1 cellular context compared by ENCODE assay signal in the genomic region with DNA sequence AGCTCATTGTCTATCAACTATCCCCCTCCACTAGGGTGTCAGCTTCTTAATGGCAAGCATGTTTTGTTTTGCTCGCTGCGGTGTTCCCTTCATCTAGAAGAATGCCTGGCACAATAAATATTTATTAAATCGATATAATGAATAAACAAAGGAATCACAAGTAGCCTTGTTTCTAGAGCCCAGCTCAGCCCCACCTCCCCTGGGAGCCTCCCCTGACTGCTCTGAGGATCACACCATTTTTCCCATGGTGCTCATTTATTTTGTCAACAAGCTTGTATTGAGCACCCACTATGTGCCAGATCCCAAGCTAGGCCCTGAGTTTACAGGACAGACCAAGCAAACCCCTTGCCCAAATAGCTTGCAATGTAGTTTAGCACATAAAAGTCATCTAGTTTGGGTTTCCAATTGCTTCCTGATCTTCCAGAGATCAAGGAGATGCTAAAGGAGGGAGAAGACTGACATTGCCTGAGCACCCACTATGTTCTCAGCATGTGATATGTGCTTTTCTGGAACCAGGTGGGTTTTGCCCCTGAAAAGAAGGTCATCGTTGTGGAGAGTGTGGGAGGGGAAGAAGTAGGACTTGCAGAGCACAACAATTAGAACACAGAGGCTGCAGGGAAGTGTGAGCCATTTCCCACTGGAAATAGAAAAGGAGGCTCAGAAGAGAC.
A peak's percentile ranks its signal among the peaks of the same experiment; 100 is the strongest.
TF ChIP-seq lines count a peak whose summit lies in the region.

No MANE protein-coding gene starts in this region.

TF ChIP-seq in HepG2, 621 proteins besides CTCF, POLR2A, EP300 and RAD21 (continued from another document and continues in another):
- TF ChIP-seq PRPF4 (IDR thresholded peaks at IDR 0.05; ENCODE audit: low read depth, low read length, poor library complexity, severe bottlenecking) (no peak), NCOR1 (IDR thresholded peaks at IDR 0.05; ENCODE audit: borderline replicate concordance, low read length) (peak; percentile 28; the same call in 1 of the 2 replicates), HNF4G (IDR thresholded peaks at IDR 0.05; ENCODE audit: borderline replicate concordance, low read depth, low read length) (no peak), HNF4G (CRISPR knock-in tag; IDR thresholded peaks at IDR 0.05; ENCODE audit: borderline replicate concordance, low read depth) (no peak), ZNF460 (CRISPR knock-in tag; IDR thresholded peaks at IDR 0.05; ENCODE audit: borderline replicate concordance) (no peak), ZNF274 (CRISPR knock-in tag; IDR thresholded peaks at IDR 0.05) (no peak), CCAR2 (optimal IDR thresholded peaks at IDR 0.05; ENCODE audit: low read depth, low read length) (no peak), ZSCAN25 (CRISPR knock-in tag; IDR thresholded peaks at IDR 0.05) (no peak), SMYD3 (CRISPR knock-in tag; IDR thresholded peaks at IDR 0.05) (no peak), PHF5A (CRISPR knock-in tag; IDR thresholded peaks at IDR 0.05; ENCODE audit: low read depth, unreplicated experiment) (no peak), U2AF1 (optimal IDR thresholded peaks at IDR 0.05; ENCODE audit: low read depth, low read length) (no peak), FOXJ3 (CRISPR knock-in tag; IDR thresholded peaks at IDR 0.05; ENCODE audit: borderline replicate concordance) (no peak), ZNF75D (CRISPR knock-in tag; IDR thresholded peaks at IDR 0.05; ENCODE audit: borderline replicate concordance) (no peak), ZFYVE20 (CRISPR knock-in tag; IDR thresholded peaks at IDR 0.05; ENCODE audit: borderline replicate concordance, low read depth) (no peak), ISX (CRISPR knock-in tag; conservative IDR thresholded peaks at IDR 0.05) (no peak), ZGPAT (CRISPR knock-in tag; IDR thresholded peaks at IDR 0.05) (no peak), RNF2 (conservative IDR thresholded peaks at IDR 0.05; ENCODE audit: low read depth) (no peak), ZNF747 (CRISPR knock-in tag; IDR thresholded peaks at IDR 0.05; ENCODE audit: borderline replicate concordance) (no peak), REL (CRISPR knock-in tag; conservative IDR thresholded peaks at IDR 0.05) (no peak), MAFF (IDR thresholded peaks at IDR 0.05; ENCODE audit: low read depth, low read length) (no peak), ZKSCAN8 (CRISPR knock-in tag; IDR thresholded peaks at IDR 0.05; ENCODE audit: borderline replicate concordance) (no peak), ARHGAP35 (CRISPR knock-in tag; IDR thresholded peaks at IDR 0.05; ENCODE audit: borderline replicate concordance) (no peak), MATR3 (CRISPR knock-in tag; IDR thresholded peaks at IDR 0.05) (no peak), HNRNPK (IDR thresholded peaks at IDR 0.05; ENCODE audit: low read depth, low read length, poor library complexity, severe bottlenecking) (no peak), MYC (CRISPR knock-in tag; IDR thresholded peaks at IDR 0.05; ENCODE audit: borderline replicate concordance) (no peak), ZC3H4 (CRISPR knock-in tag; IDR thresholded peaks at IDR 0.05; ENCODE audit: borderline replicate concordance) (peak; percentile 98), ZNF616 (CRISPR knock-in tag; IDR thresholded peaks at IDR 0.05; ENCODE audit: low read depth) (no peak), POLR2AphosphoS2 (IDR thresholded peaks at IDR 0.05; ENCODE audit: low read depth, low read length) (no peak), TOPORS (CRISPR knock-in tag; IDR thresholded peaks at IDR 0.05) (no peak), GATA4 (IDR thresholded peaks at IDR 0.05; ENCODE audit: borderline replicate concordance, low read depth) (no peak), ZNF24 (IDR thresholded peaks at IDR 0.05) (no peak), ZNF253 (CRISPR knock-in tag; IDR thresholded peaks at IDR 0.05; ENCODE audit: borderline replicate concordance) (no peak), ZSCAN22 (CRISPR knock-in tag; IDR thresholded peaks at IDR 0.05) (no peak), CENPT (CRISPR knock-in tag; IDR thresholded peaks at IDR 0.05; ENCODE audit: low read depth) (no peak), ZNF354B (CRISPR knock-in tag; IDR thresholded peaks at IDR 0.05) (no peak), ZEB1 (IDR thresholded peaks at IDR 0.05; ENCODE audit: insufficient replicate concordance, low read depth) (peak; percentile 64), NFKB2 (CRISPR knock-in tag; IDR thresholded peaks at IDR 0.05; ENCODE audit: borderline replicate concordance) (no peak), SMARCC2 (IDR thresholded peaks at IDR 0.05) (no peak), EZH2 (conservative IDR thresholded peaks at IDR 0.05; ENCODE audit: low read depth, low read length) (no peak), HOMEZ (CRISPR knock-in tag; IDR thresholded peaks at IDR 0.05; ENCODE audit: low read depth) (no peak), ZNF142 (CRISPR knock-in tag; IDR thresholded peaks at IDR 0.05) (no peak)
- TF ChIP-seq, protein P1, sequence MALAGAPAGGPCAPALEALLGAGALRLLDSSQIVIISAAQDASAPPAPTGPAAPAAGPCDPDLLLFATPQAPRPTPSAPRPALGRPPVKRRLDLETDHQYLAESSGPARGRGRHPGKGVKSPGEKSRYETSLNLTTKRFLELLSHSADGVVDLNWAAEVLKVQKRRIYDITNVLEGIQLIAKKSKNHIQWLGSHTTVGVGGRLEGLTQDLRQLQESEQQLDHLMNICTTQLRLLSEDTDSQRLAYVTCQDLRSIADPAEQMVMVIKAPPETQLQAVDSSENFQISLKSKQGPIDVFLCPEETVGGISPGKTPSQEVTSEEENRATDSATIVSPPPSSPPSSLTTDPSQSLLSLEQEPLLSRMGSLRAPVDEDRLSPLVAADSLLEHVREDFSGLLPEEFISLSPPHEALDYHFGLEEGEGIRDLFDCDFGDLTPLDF (CRISPR knock-in tag; IDR thresholded peaks at IDR 0.05): no peak
- TF ChIP-seq, protein P2, sequence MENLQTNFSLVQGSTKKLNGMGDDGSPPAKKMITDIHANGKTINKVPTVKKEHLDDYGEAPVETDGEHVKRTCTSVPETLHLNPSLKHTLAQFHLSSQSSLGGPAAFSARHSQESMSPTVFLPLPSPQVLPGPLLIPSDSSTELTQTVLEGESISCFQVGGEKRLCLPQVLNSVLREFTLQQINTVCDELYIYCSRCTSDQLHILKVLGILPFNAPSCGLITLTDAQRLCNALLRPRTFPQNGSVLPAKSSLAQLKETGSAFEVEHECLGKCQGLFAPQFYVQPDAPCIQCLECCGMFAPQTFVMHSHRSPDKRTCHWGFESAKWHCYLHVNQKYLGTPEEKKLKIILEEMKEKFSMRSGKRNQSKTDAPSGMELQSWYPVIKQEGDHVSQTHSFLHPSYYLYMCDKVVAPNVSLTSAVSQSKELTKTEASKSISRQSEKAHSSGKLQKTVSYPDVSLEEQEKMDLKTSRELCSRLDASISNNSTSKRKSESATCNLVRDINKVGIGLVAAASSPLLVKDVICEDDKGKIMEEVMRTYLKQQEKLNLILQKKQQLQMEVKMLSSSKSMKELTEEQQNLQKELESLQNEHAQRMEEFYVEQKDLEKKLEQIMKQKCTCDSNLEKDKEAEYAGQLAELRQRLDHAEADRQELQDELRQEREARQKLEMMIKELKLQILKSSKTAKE (CRISPR knock-in tag; IDR thresholded peaks at IDR 0.05; ENCODE audit: borderline replicate concordance): no peak
- TF ChIP-seq, protein P3, sequence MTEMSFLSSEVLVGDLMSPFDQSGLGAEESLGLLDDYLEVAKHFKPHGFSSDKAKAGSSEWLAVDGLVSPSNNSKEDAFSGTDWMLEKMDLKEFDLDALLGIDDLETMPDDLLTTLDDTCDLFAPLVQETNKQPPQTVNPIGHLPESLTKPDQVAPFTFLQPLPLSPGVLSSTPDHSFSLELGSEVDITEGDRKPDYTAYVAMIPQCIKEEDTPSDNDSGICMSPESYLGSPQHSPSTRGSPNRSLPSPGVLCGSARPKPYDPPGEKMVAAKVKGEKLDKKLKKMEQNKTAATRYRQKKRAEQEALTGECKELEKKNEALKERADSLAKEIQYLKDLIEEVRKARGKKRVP (CRISPR knock-in tag; IDR thresholded peaks at IDR 0.05): peak in 1 of 2 experiments; percentile 57; a peak in 1 of 4 replicates
- TF ChIP-seq, protein P4, sequence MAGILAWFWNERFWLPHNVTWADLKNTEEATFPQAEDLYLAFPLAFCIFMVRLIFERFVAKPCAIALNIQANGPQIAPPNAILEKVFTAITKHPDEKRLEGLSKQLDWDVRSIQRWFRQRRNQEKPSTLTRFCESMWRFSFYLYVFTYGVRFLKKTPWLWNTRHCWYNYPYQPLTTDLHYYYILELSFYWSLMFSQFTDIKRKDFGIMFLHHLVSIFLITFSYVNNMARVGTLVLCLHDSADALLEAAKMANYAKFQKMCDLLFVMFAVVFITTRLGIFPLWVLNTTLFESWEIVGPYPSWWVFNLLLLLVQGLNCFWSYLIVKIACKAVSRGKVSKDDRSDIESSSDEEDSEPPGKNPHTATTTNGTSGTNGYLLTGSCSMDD (CRISPR knock-in tag; IDR thresholded peaks at IDR 0.05): no peak
- TF ChIP-seq, protein P5, sequence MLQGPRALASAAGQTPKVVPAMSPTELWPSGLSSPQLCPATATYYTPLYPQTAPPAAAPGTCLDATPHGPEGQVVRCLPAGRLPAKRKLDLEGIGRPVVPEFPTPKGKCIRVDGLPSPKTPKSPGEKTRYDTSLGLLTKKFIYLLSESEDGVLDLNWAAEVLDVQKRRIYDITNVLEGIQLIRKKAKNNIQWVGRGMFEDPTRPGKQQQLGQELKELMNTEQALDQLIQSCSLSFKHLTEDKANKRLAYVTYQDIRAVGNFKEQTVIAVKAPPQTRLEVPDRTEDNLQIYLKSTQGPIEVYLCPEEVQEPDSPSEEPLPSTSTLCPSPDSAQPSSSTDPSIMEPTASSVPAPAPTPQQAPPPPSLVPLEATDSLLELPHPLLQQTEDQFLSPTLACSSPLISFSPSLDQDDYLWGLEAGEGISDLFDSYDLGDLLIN (CRISPR knock-in tag; IDR thresholded peaks at IDR 0.05; ENCODE audit: borderline replicate concordance): no peak
- TF ChIP-seq, protein P6, sequence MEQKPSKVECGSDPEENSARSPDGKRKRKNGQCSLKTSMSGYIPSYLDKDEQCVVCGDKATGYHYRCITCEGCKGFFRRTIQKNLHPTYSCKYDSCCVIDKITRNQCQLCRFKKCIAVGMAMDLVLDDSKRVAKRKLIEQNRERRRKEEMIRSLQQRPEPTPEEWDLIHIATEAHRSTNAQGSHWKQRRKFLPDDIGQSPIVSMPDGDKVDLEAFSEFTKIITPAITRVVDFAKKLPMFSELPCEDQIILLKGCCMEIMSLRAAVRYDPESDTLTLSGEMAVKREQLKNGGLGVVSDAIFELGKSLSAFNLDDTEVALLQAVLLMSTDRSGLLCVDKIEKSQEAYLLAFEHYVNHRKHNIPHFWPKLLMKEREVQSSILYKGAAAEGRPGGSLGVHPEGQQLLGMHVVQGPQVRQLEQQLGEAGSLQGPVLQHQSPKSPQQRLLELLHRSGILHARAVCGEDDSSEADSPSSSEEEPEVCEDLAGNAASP (CRISPR knock-in tag; IDR thresholded peaks at IDR 0.05; ENCODE audit: borderline replicate concordance): no peak
